ENCODE assay signal across 7 cellular contexts in the genomic region with DNA sequence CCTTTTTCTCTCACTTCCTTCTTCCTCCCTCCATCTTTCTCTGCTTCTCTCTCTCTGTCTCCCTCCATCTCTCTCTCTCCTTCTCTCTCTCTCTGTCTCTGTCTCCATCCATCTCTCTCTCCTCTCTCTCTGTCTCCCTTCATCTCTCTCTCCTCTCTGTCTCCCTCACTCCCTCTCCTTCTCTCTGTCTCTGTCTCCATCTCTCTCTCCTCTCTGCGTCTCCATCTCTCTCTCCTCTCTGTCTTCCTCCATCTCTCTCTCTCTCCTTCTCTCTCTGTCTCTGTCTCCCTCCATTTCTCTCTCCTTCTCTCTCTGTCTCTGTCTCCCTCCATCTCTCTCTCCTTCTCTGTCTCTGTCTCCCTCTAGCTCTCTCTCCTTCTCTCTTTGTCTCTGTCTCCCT.
"Had no signal": no experiment of that assay in that cellular context is flagged by ENCODE, and none has a peak within 500 bp of the region (broad histone marks: within the 10 kb centered on the region; RNA-seq: fewer than 3 reads in every experiment).

No MANE protein-coding gene starts in this region.

- H3K27ac Mint-ChIP-seq: IgD-negative memory B cell had no signal

- H3K4me3 Mint-ChIP-seq: IgD-negative memory B cell had no signal

- ATAC-seq: HepG2, K562 had no signal

- DNase-seq: IMR-90, KBM-7, KG1 had no signal

- H3K27ac ChIP-seq: HL-60 had no signal

- H3K4me3 ChIP-seq: K562 had no signal
